Comparison of ENCODE assay signal across 7 cellular contexts in genomic region chr12:12333980-12334709, GRCh38. TPM values are rescaled to one million over a fixed set of nuclear protein-coding genes. Genes with fewer than 3 reads are reported as not detected.
DNase-seq lines count a peak whose midpoint lies in the region; ATAC-seq and TF ChIP-seq lines count a peak whose summit lies in the region.

No MANE protein-coding gene starts in this region.

- H3K4me3 ChIP-seq in PC-3 (ENCODE audit: low read length): no peak overlapping the region
- no peak overlapping the region for H3K4me3 ChIP-seq in fibroblast of the aortic adventitia (ENCODE audit: low read depth, low read length)

- peak; percentile 56 for DNase-seq in PC-3
- peak; percentile 38 for DNase-seq in activated T-helper 1 cell treated with anti-CD3 and anti-CD28 coated beads, Interleukin-12 subunit alpha, Interleukin-12 subunit beta, Interleukin-2, Interleukin-4 antibody, amounts not matched to agents 30 ng/mL and 10 ng/mL and 1 ng/mL, durations not matched to agents 14 hours and 24 hours and 36 hours (ENCODE audit: low spot score)
- peak; percentile 49 for DNase-seq in fibroblast of the aortic adventitia (ENCODE audit: low read depth)
- DNase-seq in pons (ENCODE audit: low spot score): peak; percentile 37

- TF ChIP-seq CTCF in GM12873 (IDR thresholded peaks at IDR 0.05; ENCODE audit: insufficient read depth, low read depth, low read length, missing control alignments) (peak; percentile 83), PC-3 (conservative IDR thresholded peaks at IDR 0.05; ENCODE audit: low read depth, low read length) (peak; percentile 84), fibroblast of the aortic adventitia (IDR thresholded peaks at IDR 0.05; ENCODE audit: insufficient read depth, low read length) (peak; percentile 74)

- POLR2A ChIA-PET in PC-3 (lab: Charles Lee; ENCODE audit: unreplicated experiment): interaction anchor here (1.2 kb wide), 1 partner anchor 15 kb away, joined by 6 read pairs; no protein-coding TSS in a partner anchor

- no peak overlapping the region for H3K4me3 Mint-ChIP-seq in activated T-helper 1 cell treated with anti-CD3 and anti-CD28 coated beads, Interleukin-12 subunit alpha, Interleukin-12 subunit beta, Interleukin-2, Interleukin-4 antibody, amounts not matched to agents 30 ng/mL and 10 ng/mL and 1 ng/mL, durations not matched to agents 14 hours and 24 hours and 36 hours

- peaks cover 51% of the 10 kb centered on the region for H3K4me1 ChIP-seq in PC-3 (ENCODE audit: insufficient read depth, low read length)

- CTCF ChIA-PET in PC-3 (lab: Charles Lee): interaction anchor here (1.1 to 1.5 kb wide), 3 partner anchors 16 to 33 kb away, joined by 3 to 7 read pairs (median 4); partner anchors contain the start of genes BORCS5 and MANSC1

- no peaks in the 10 kb centered on the region for H3K36me3 Mint-ChIP-seq in activated T-helper 1 cell treated with anti-CD3 and anti-CD28 coated beads, Interleukin-12 subunit alpha, Interleukin-12 subunit beta, Interleukin-2, Interleukin-4 antibody, amounts not matched to agents 30 ng/mL and 10 ng/mL and 1 ng/mL, durations not matched to agents 14 hours and 24 hours and 36 hours (ENCODE audit: low read depth)

- no peaks in the 10 kb centered on the region for H3K79me2 ChIP-seq in PC-3 (ENCODE audit: low read length)

- H3K36me3 ChIP-seq in PC-3 (ENCODE audit: low read depth, low read length): no peaks in the 10 kb centered on the region

- peak; percentile 53 for ATAC-seq in HG03521 (IDR thresholded peaks at IDR 0.05; ENCODE audit: unreplicated experiment)
- peak; percentile 38 for ATAC-seq in PC-3
- ATAC-seq in HG02884 (IDR thresholded peaks at IDR 0.05; ENCODE audit: unreplicated experiment): no peak

- peak overlapping the region; percentile 85 for H3K27ac ChIP-seq in PC-3 (ENCODE audit: low read length)

- no peaks in the 10 kb centered on the region for H4K20me1 ChIP-seq in PC-3 (ENCODE audit: low read length)

- H3K27me3 ChIP-seq in PC-3 (ENCODE audit: low read length): no peaks in the 10 kb centered on the region

- no TSS peak for BruUV-seq in PC-3 (replicated peaks; lab: Mats Ljungman, UMichigan)

- no peaks in the 10 kb centered on the region for H3F3A ChIP-seq in PC-3 (ENCODE audit: low read length, unreplicated experiment)

- H3K4me1 Mint-ChIP-seq in activated T-helper 1 cell treated with anti-CD3 and anti-CD28 coated beads, Interleukin-12 subunit alpha, Interleukin-12 subunit beta, Interleukin-2, Interleukin-4 antibody, amounts not matched to agents 30 ng/mL and 10 ng/mL and 1 ng/mL, durations not matched to agents 14 hours and 24 hours and 36 hours (ENCODE audit: low read depth): peaks cover 44% of the 10 kb centered on the region

- H3K9me2 ChIP-seq in PC-3 (replicated peaks; ENCODE audit: low read length): no peaks in the 10 kb centered on the region

- peak overlapping the region; percentile 55 for H3K9ac ChIP-seq in PC-3 (ENCODE audit: low read length)

- no peak overlapping the region for H3K27ac Mint-ChIP-seq in activated T-helper 1 cell treated with anti-CD3 and anti-CD28 coated beads, Interleukin-12 subunit alpha, Interleukin-12 subunit beta, Interleukin-2, Interleukin-4 antibody, amounts not matched to agents 30 ng/mL and 10 ng/mL and 1 ng/mL, durations not matched to agents 14 hours and 24 hours and 36 hours

- no peaks in the 10 kb centered on the region for H3K27me3 Mint-ChIP-seq in activated T-helper 1 cell treated with anti-CD3 and anti-CD28 coated beads, Interleukin-12 subunit alpha, Interleukin-12 subunit beta, Interleukin-2, Interleukin-4 antibody, amounts not matched to agents 30 ng/mL and 10 ng/mL and 1 ng/mL, durations not matched to agents 14 hours and 24 hours and 36 hours (ENCODE audit: insufficient read depth)

- intact Hi-C loops in PC-3 (cut with micrococcal nuclease): loop anchor here (2.0 to 5.0 kb wide), 4 partner anchors 15 to 251 kb away; partner anchors contain the start of gene LRP6
- intact Hi-C loops in activated T-helper 1 cell treated with anti-CD3 and anti-CD28 coated beads, Interleukin-12 subunit alpha, Interleukin-12 subunit beta, Interleukin-2, Interleukin-4 antibody, amounts not matched to agents 30 ng/mL and 10 ng/mL and 1 ng/mL, durations not matched to agents 14 hours and 24 hours and 36 hours (cut with micrococcal nuclease): loop anchor here (1.0 to 2.0 kb wide), 4 partner anchors 23 to 780 kb away; partner anchors contain the start of gene BORCS5

- no peak overlapping the region for H2AFZ ChIP-seq in PC-3 (ENCODE audit: low read length)

- no peaks in the 10 kb centered on the region for H3K9me3 ChIP-seq in PC-3 (ENCODE audit: low read length)

- H3K4me2 ChIP-seq in PC-3 (ENCODE audit: low read length): peak overlapping the region; percentile 34

- no peaks in the 10 kb centered on the region for H3K9me3 Mint-ChIP-seq in activated T-helper 1 cell treated with anti-CD3 and anti-CD28 coated beads, Interleukin-12 subunit alpha, Interleukin-12 subunit beta, Interleukin-2, Interleukin-4 antibody, amounts not matched to agents 30 ng/mL and 10 ng/mL and 1 ng/mL, durations not matched to agents 14 hours and 24 hours and 36 hours

RNA-seq across cellular contexts. Expression of gene MANSC1, which starts 15.9 kb away (rescaled TPM):
- total RNA-seq in PC-3 (2014; rRNA removed) (2.8 and 3.1 TPM in 2 replicates), fibroblast of the aortic adventitia (ENCODE audit: low replicate concordance) (2.1 and 10.9 TPM in 2 replicates)
- 0.83 and 1.4 TPM in 2 replicates for total RNA-seq in activated T-helper 1 cell treated with anti-CD3 and anti-CD28 coated beads, Interleukin-12 subunit alpha, Interleukin-12 subunit beta, Interleukin-2, Interleukin-4 antibody, amounts not matched to agents 30 ng/mL and 10 ng/mL and 1 ng/mL, durations not matched to agents 14 hours and 24 hours and 36 hours

RNA-seq across cellular contexts. Expression of gene BORCS5, which starts 22.7 kb away (rescaled TPM):
- total RNA-seq in PC-3 (2014; rRNA removed) (2.3 and 7.7 TPM in 2 replicates), fibroblast of the aortic adventitia (ENCODE audit: low replicate concordance) (6.5 and 18.3 TPM in 2 replicates)
- 34.5 and 39.6 TPM in 2 replicates for total RNA-seq in activated T-helper 1 cell treated with anti-CD3 and anti-CD28 coated beads, Interleukin-12 subunit alpha, Interleukin-12 subunit beta, Interleukin-2, Interleukin-4 antibody, amounts not matched to agents 30 ng/mL and 10 ng/mL and 1 ng/mL, durations not matched to agents 14 hours and 24 hours and 36 hours
